In the genomic region with DNA sequence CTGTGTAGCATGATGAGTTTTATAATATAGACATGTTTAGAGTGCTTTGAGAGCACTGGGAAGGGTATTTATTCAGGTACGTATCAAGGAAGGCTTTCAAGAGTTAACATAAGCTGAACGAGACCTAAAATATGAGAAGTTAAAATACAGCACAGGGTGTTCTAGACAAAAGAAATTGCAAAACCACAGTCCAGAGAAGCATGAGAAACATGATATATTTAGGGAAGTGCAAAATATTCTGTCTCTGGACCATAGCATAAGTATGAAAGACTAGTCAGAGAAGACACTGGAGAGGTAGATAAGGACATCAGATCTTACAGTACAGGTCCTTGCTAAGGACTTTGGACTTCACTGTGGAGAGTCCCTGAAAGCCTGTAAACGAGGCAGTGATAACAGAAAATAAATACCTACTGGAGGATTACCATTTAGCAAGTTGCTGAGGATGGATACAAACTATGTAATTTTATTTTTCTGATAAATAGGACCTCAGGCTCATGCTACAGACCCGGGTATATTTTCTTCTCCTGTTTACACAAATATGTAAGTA, we compare ENCODE assay signal across 15 cellular contexts.
"Had no signal": no experiment of that assay in that cellular context is flagged by ENCODE, and none has a peak within 500 bp of the region (broad histone marks: within the 10 kb centered on the region; RNA-seq: fewer than 3 reads in every experiment).

No MANE protein-coding gene starts in this region.

- ATAC-seq: activated CD8-positive, alpha-beta T cell treated with anti-CD3 and anti-CD28 coated beads for 36 hours; natural killer cell; pancreas had no signal

- DNase-seq: activated CD4-positive, alpha-beta T cell treated with anti-CD3 and anti-CD28 coated beads, Interleukin-2, amount 10 ng/mL, durations not matched to agents 24 days and 14 days; activated CD8-positive, alpha-beta T cell treated with anti-CD3 and anti-CD28 coated beads for 36 hours; activated naive CD4-positive, alpha-beta T cell treated with Interleukin-2 at 50 U/mL for 16 hours; activated T-cell treated with anti-CD3 and anti-CD28 coated beads, Interleukin-2, amount 50 U/mL, for 1 hour; aorta; brain microvascular endothelial cell; central memory CD4-positive, alpha-beta T cell; natural killer cell; stimulated activated CD4-positive, alpha-beta T cell treated with anti-CD3 and anti-CD28 coated beads, Interleukin-12 subunit alpha, Interleukin-12 subunit beta, amount 100 ng/mL, for 4 hours; stimulated activated CD4-positive, alpha-beta T cell treated with anti-CD3 and anti-CD28 coated beads, Interleukin-1b, Interleukin-23, amount 100 ng/mL, for 48 hours; stimulated activated naive CD4-positive, alpha-beta T cell treated with Interleukin-2 at 50 U/mL for 16 hours; substantia nigra; T1000; tibial artery had no signal
